In the genomic region with DNA sequence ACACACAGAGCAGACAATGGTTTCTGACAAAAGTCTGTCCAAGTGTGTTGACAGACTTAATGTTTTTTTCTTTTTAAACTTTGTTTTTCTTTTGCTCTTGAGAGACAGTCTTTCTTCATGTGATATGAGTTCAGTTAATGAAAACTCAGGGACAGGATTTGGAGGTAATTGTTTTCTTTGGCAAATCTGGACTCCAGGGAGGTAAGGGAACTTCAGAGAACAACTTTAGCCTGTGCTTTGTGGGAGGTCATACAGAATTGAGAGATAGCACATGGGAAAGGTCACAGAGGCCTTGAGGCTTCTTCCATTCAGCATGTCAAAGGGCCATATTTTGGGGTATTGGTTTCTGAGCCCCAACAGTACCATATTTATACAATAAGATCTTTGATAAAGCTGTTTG, we compare ENCODE assay signal across 36 cellular contexts. TPM values are rescaled to one million over a fixed set of nuclear protein-coding genes. Genes with fewer than 3 reads are reported as not detected.
"Had no signal": no experiment of that assay in that cellular context is flagged by ENCODE, and none has a peak within 500 bp of the region (broad histone marks: within the 10 kb centered on the region; RNA-seq: fewer than 3 reads in every experiment).

No MANE protein-coding gene starts in this region.

- DNase-seq: Kasumi-1, MG63, MM.1S, MV-4-11, NCI-H1048, NCI-H1092 treated with DMSO at 0.1 percent for 48 hours, NCI-H1105, NCI-H1105 treated with DMSO at 0.1 percent for 48 hours, NCI-H1417, NCI-H1417 treated with DMSO at 0.1 percent for 48 hours, NCI-H1436, NCI-H1436 treated with DMSO at 0.1 percent for 48 hours, NCI-H146, NCI-H1694, NCI-H1694 treated with DMSO at 0.1 percent for 48 hours, NCI-H187, NCI-H187 treated with DMSO at 0.1 percent for 48 hours, NCI-H1930, NCI-H2029, NCI-H2029 treated with DMSO at 0.1 percent for 48 hours, NCI-H2081, NCI-H2081 treated with DMSO at 0.1 percent for 48 hours, NCI-H2107, NCI-H2171, NCI-H2171 treated with DMSO at 0.1 percent for 48 hours, NCI-H2227 treated with DMSO at 0.1 percent for 48 hours, NCI-H226, NCI-H345, NCI-H446, NCI-H446 treated with DMSO at 0.1 percent for 48 hours, NCI-H510A, NCI-H510A treated with DMSO at 0.1 percent for 48 hours, NCI-H524 had no signal

- H3K4me2 ChIP-seq: KMS-11 had no signal

- H3K9me3 ChIP-seq: MG63 had no signal

- H3K4me3 ChIP-seq: MG63 had no signal

- H3K27ac ChIP-seq: KMS-11 had no signal

- H3K9ac ChIP-seq: KMS-11 had no signal

- H3K36me3 ChIP-seq: MG63 had no signal

- H3K27me3 ChIP-seq: MG63 had no signal

RNA-seq across cellular contexts. Expression of gene C9orf153, which starts 9.3 kb away (rescaled TPM):
- total RNA-seq: LHCN-M2, M059J had no signal
